In the genomic region with DNA sequence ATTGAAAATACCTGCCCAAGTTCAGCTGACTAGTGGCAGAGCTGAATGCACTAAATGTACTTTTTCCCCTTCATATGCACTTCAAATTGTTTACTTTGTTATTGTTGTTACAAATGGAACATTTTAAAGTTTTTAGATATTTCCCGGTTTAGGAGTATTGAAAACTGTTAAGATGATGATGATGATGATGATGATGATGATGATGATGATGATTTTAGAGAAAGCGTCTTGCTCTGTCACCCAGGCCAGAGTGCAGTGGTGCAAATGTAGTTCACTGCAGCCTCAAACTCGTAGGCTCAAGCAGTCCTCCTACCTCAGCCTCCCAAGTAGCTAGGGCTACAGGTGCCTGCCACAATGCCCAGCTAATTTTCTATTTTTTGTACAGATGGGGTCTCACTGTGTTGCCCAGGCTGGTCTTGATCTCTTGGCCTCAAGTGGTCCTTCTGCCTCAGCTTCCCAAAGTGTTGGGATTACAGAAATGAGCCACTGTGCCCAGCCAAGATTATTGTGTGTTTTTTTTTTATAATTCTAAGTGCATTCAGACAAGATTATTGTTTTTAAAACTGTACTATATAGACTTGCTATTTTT, we compare ENCODE assay signal across 2 cellular contexts.
TF ChIP-seq lines count a peak whose summit lies in the region.

No MANE protein-coding gene starts in this region.

TF ChIP-seq in HepG2, 621 proteins besides CTCF, POLR2A, EP300 and RAD21:
- TF ChIP-seq CREB1 (IDR thresholded peaks at IDR 0.05) = peak; percentile 82
- TF ChIP-seq CREB1 (CRISPR knock-in tag; IDR thresholded peaks at IDR 0.05) = no peak
- TF ChIP-seq ZNF121 (CRISPR knock-in tag; IDR thresholded peaks at IDR 0.05) = peak; percentile 53; the same call in 1 of the 2 replicates
- no peak for TF ChIP-seq ARID2 (CRISPR knock-in tag; IDR thresholded peaks at IDR 0.05; ENCODE audit: borderline replicate concordance)

TF ChIP-seq in WTC11, 78 proteins besides CTCF, POLR2A, EP300 and RAD21:
- TF ChIP-seq PRRX2 (CRISPR knock-in tag; IDR thresholded peaks at IDR 0.05) = no peak
- TF ChIP-seq ZNF121 (CRISPR knock-in tag; IDR thresholded peaks at IDR 0.05) = peak; percentile 84
TF ChIP-seq in WTC11: peak in this region for 1.
